ENCODE assay signal across 1 cellular context in genomic region chr15:51622269-51623180, GRCh38.
TF ChIP-seq lines count a peak whose summit lies in the region.

A gene with protein sequence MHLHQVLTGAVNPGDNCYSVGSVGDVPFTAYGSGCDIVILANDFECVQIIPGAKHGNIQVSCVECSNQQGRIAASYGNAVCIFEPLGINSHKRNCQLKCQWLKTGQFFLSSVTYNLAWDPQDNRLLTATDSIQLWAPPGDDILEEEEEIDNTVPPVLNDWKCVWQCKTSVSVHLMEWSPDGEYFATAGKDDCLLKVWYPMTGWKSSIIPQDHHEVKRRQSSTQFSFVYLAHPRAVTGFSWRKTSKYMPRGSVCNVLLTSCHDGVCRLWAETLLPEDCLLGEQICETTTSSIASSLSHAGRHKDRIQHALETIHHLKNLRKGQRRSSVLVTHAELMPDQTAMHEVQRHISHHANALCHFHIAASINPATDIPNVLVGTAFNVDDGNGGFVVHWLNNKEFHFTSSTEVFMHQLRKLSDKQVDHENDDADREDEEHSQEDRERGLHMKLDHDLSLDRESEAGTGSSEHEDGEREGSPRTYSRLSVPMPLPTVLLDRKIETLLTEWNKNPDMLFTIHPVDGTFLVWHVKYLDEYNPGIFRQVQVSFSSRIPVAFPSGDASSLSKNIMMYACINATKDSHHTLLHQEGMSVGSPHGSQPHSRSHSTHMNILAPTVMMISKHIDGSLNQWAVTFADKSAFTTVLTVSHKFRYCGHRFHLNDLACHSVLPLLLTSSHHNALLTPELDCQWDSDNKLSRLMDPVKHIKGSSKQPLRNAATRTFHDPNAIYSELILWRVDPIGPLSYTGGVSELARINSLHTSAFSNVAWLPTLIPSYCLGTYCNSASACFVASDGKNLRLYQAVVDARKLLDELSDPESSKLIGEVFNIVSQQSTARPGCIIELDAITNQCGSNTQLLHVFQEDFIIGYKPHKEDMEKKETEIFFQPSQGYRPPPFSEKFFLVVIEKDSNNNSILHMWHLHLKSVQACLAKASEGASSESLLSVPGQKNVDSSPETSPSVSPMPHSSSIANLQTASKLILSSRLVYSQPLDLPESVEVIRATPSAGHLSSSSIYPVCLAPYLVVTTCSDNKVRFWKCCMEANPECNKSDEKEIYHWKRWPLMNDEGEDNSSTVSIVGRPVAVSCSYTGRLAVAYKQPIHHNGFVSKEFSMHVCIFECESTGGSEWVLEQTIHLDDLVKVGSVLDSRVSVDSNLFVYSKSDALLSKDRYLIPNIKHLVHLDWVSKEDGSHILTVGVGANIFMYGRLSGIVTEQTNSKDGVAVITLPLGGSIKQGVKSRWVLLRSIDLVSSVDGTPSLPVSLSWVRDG (N-terminal part only) (minus strand): TSS chr15:51622771. CDS start chr15:51622545, 226 bp downstream.

TF ChIP-seq in K562, 482 proteins besides CTCF, POLR2A, EP300 and RAD21 (continued from another document and continues in another):
- no peak for TF ChIP-seq SMAD1 (IDR thresholded peaks at IDR 0.05; ENCODE audit: low read depth, low read length, partially characterized antibody)
- TF ChIP-seq, protein P1, sequence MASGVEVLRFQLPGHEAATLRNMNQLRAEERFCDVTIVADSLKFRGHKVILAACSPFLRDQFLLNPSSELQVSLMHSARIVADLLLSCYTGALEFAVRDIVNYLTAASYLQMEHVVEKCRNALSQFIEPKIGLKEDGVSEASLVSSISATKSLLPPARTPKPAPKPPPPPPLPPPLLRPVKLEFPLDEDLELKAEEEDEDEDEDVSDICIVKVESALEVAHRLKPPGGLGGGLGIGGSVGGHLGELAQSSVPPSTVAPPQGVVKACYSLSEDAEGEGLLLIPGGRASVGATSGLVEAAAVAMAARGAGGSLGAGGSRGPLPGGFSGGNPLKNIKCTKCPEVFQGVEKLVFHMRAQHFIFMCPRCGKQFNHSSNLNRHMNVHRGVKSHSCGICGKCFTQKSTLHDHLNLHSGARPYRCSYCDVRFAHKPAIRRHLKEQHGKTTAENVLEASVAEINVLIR (CRISPR knock-in tag; IDR thresholded peaks at IDR 0.05), result no peak
- no peak for TF ChIP-seq TRIM24 (IDR thresholded peaks at IDR 0.05)
- no peak for TF ChIP-seq MTA1 (IDR thresholded peaks at IDR 0.05; ENCODE audit: borderline replicate concordance)
- TF ChIP-seq ZNF444 (CRISPR knock-in tag; IDR thresholded peaks at IDR 0.05), result no peak
- TF ChIP-seq ZNF12 (CRISPR knock-in tag; IDR thresholded peaks at IDR 0.05), result no peak
- no peak for TF ChIP-seq ZNF165 (CRISPR knock-in tag; IDR thresholded peaks at IDR 0.05; ENCODE audit: borderline replicate concordance)
- no peak for TF ChIP-seq CBFA2T2 (conservative IDR thresholded peaks at IDR 0.05)
- TF ChIP-seq PPARD (CRISPR knock-in tag; IDR thresholded peaks at IDR 0.05), result no peak
- TF ChIP-seq TCF3 (CRISPR knock-in tag; IDR thresholded peaks at IDR 0.05), result peak; percentile 19; the same call in 1 of the 2 replicates
- no peak for TF ChIP-seq TAF15 (IDR thresholded peaks at IDR 0.05; ENCODE audit: low read depth, low read length)
- TF ChIP-seq, protein P2, sequence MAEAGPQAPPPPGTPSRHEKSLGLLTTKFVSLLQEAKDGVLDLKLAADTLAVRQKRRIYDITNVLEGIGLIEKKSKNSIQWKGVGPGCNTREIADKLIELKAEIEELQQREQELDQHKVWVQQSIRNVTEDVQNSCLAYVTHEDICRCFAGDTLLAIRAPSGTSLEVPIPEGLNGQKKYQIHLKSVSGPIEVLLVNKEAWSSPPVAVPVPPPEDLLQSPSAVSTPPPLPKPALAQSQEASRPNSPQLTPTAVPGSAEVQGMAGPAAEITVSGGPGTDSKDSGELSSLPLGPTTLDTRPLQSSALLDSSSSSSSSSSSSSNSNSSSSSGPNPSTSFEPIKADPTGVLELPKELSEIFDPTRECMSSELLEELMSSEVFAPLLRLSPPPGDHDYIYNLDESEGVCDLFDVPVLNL (CRISPR knock-in tag; IDR thresholded peaks at IDR 0.05; ENCODE audit: low read depth), result no peak
- 0 out of 2 replicates have a peak, but pooled peaks have one; percentile 10 for TF ChIP-seq CREB1 (IDR thresholded peaks at IDR 0.05)
- peak; percentile 44; the same call in 1 of the 2 replicates for TF ChIP-seq CREB1 (CRISPR knock-in tag; IDR thresholded peaks at IDR 0.05)
- no peak for TF ChIP-seq ZKSCAN1 (IDR thresholded peaks at IDR 0.05; ENCODE audit: low read depth, low read length)
- TF ChIP-seq THAP12 (CRISPR knock-in tag; IDR thresholded peaks at IDR 0.05), result no peak
- no peak; the same call in 1 of the 2 replicates for TF ChIP-seq HDAC2 (IDR thresholded peaks at IDR 0.05)
- TF ChIP-seq ZBTB49 (CRISPR knock-in tag; IDR thresholded peaks at IDR 0.05; ENCODE audit: borderline replicate concordance), result no peak
- no peak for TF ChIP-seq DDX20 (tag; IDR thresholded peaks at IDR 0.05; ENCODE audit: low read depth)
- TF ChIP-seq L3MBTL2 (IDR thresholded peaks at IDR 0.05), result peak; percentile 41; the same call in 1 of the 2 replicates
- TF ChIP-seq BCOR (IDR thresholded peaks at IDR 0.05), result no peak
- TF ChIP-seq, protein P3, sequence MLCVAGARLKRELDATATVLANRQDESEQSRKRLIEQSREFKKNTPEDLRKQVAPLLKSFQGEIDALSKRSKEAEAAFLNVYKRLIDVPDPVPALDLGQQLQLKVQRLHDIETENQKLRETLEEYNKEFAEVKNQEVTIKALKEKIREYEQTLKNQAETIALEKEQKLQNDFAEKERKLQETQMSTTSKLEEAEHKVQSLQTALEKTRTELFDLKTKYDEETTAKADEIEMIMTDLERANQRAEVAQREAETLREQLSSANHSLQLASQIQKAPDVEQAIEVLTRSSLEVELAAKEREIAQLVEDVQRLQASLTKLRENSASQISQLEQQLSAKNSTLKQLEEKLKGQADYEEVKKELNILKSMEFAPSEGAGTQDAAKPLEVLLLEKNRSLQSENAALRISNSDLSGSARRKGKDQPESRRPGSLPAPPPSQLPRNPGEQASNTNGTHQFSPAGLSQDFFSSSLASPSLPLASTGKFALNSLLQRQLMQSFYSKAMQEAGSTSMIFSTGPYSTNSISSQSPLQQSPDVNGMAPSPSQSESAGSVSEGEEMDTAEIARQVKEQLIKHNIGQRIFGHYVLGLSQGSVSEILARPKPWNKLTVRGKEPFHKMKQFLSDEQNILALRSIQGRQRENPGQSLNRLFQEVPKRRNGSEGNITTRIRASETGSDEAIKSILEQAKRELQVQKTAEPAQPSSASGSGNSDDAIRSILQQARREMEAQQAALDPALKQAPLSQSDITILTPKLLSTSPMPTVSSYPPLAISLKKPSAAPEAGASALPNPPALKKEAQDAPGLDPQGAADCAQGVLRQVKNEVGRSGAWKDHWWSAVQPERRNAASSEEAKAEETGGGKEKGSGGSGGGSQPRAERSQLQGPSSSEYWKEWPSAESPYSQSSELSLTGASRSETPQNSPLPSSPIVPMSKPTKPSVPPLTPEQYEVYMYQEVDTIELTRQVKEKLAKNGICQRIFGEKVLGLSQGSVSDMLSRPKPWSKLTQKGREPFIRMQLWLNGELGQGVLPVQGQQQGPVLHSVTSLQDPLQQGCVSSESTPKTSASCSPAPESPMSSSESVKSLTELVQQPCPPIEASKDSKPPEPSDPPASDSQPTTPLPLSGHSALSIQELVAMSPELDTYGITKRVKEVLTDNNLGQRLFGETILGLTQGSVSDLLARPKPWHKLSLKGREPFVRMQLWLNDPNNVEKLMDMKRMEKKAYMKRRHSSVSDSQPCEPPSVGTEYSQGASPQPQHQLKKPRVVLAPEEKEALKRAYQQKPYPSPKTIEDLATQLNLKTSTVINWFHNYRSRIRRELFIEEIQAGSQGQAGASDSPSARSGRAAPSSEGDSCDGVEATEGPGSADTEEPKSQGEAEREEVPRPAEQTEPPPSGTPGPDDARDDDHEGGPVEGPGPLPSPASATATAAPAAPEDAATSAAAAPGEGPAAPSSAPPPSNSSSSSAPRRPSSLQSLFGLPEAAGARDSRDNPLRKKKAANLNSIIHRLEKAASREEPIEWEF (CRISPR knock-in tag; IDR thresholded peaks at IDR 0.05), result no peak
- TF ChIP-seq GABPA (tag; conservative IDR thresholded peaks at IDR 0.05; ENCODE audit: low read depth), result peak; percentile 41; the same call in 1 of the 2 replicates
- TF ChIP-seq HNRNPLL (IDR thresholded peaks at IDR 0.05; ENCODE audit: low read depth, low read length, poor library complexity, severe bottlenecking), result peak; percentile 97
- TF ChIP-seq POLR3A (IDR thresholded peaks at IDR 0.05; ENCODE audit: borderline replicate concordance, extremely low read depth, insufficient read depth, insufficient read length), result no peak
- no peak for TF ChIP-seq SP2 (IDR thresholded peaks at IDR 0.05; ENCODE audit: extremely low read depth, low read depth, low read length, poor library complexity, severe bottlenecking)
- 0 out of 2 replicates have a peak, but pooled peaks have one; percentile 10 for TF ChIP-seq ARID1B (IDR thresholded peaks at IDR 0.05)
- TF ChIP-seq POLR3G (IDR thresholded peaks at IDR 0.05; ENCODE audit: extremely low read depth, insufficient read length, insufficient replicate concordance), result no peak
